9 cellular contexts compared by ENCODE assay signal in the genomic region with DNA sequence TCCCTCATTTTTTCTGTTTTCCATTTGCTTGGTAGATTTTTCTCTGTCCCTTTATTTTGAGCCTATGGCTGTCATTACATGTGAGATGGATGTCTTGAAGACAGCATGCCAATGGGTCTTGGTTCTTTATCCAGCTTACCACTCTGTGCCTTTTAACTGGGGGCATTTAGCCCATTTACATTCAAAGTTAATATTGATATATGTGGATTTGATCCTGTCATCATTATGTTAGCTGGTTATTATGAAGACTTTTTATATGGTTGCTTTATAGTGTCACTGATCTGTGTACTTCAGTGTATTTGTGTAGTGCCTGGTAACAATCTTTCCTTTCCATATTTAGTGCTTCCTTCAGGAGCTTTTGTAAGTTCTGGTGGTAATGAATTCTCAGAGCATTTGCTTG.
"Had no signal": no experiment of that assay in that cellular context is flagged by ENCODE, and none has a peak within 500 bp of the region (broad histone marks: within the 10 kb centered on the region; RNA-seq: fewer than 3 reads in every experiment).

No MANE protein-coding gene starts in this region.

- H3K4me3 Mint-ChIP-seq: GM23338, H9, HFFc6 had no signal

- H3K27ac ChIP-seq: GM23248 had no signal

- H3K27ac Mint-ChIP-seq: GM23338, H9, HFFc6 had no signal

- H3K9me3 ChIP-seq: HAP-1 had no signal

- H3K36me3 ChIP-seq: HAP-1 had no signal

- DNase-seq: GM23248, GOT3, H7, H9, HCEC 1CT, HFFc6 had no signal

- H3K4me3 ChIP-seq: GM23248, GM23338, HAP-1 had no signal

- ATAC-seq: GM23338, HCT116 had no signal
